In the genomic region with DNA sequence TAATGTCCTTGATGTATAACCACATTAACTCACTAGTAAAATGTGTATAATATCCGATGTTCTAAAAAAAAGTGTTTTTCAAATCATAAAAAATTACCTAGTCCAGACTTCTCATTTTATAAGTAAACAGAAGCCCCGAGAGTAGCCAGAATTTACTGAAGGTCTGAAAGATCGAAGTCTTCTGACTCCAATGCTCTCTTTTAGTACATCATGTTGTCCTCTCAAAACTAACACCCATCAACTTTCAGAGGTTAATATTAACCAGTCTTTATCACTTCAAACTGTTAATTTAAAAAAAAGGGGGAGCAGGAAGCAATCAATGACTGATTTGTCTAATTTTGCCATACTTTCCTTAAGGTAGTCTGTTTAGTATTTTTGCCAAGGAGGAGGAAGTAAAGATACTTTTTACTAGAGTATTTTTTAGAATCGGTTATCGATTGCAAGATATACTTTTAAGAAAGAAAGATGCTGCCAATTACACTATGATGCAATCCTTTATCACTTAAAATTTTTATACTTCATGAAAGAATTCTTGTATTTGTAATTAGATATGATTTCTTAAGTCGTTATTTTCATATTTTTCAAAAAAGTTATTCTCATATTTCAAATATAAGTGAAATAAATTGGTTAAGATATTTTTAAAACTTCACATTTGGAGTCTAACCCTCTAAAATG, we compare ENCODE assay signal across 23 cellular contexts.
"Had no signal": no experiment of that assay in that cellular context is flagged by ENCODE, and none has a peak within 500 bp of the region (broad histone marks: within the 10 kb centered on the region; RNA-seq: fewer than 3 reads in every experiment).

No MANE protein-coding gene starts in this region.

- H3K27ac ChIP-seq: hepatocyte, right atrium auricular region, skin epidermis, suprapubic skin, thoracic aorta, tibial artery, upper lobe of right lung had no signal

- DNase-seq: kidney glomerular epithelial cell; left cardiac atrium; left lung; midbrain; mucosa of descending colon; naive thymus-derived CD4-positive, alpha-beta T cell; ovary; stimulated activated CD4-positive, alpha-beta T cell treated with anti-CD3 and anti-CD28 coated beads, Interleukin-12 subunit alpha, Interleukin-12 subunit beta, amount 100 ng/mL, for 4 hours; stimulated activated CD4-positive, alpha-beta T cell treated with anti-CD3 and anti-CD28 coated beads, Interleukin-15, amount 100 ng/mL, for 24 hours; stimulated activated CD4-positive, alpha-beta T cell treated with anti-CD3 and anti-CD28 coated beads, Interleukin-2, amount 100 ng/mL, for 24 hours; stimulated activated CD4-positive, alpha-beta T cell treated with anti-CD3 and anti-CD28 coated beads, Interleukin-4, amount 100 ng/mL, for 1 hour; stimulated activated naive B cell treated with anti-CD40 and anti-IgM and Interleukin-4, amounts not matched to agents 10 μg/mL and 1 μg/mL and 100 μg/mL, for 72 hours; tibial artery; trophoblast cell; upper lobe of right lung had no signal

- ATAC-seq: left cardiac atrium; mucosa of descending colon; naive thymus-derived CD4-positive, alpha-beta T cell; natural killer cell treated with Interleukin-12 subunit alpha and Interleukin-12 subunit beta and Interleukin-15 and Interleukin-18, amount 100 ng/mL, for 72 hours; sciatic nerve; stimulated activated naive B cell treated with anti-CD40 and anti-IgM and Interleukin-4, amounts not matched to agents 10 μg/mL and 1 μg/mL and 100 μg/mL, for 72 hours; upper lobe of right lung had no signal

- H3K4me3 ChIP-seq: hepatocyte, left lung, lung, mucosa of descending colon, ovary, right atrium auricular region, skin epidermis, suprapubic skin, thoracic aorta, tibial artery, upper lobe of right lung had no signal

- H3K27me3 ChIP-seq: hepatocyte, left lung, ovary, right atrium auricular region, suprapubic skin, tibial artery, upper lobe of right lung had no signal

- H3K4me1 ChIP-seq: left lung, right atrium auricular region, suprapubic skin, tibial artery, upper lobe of right lung had no signal

- H2AFZ ChIP-seq: hepatocyte had no signal

- H3K4me2 ChIP-seq: hepatocyte had no signal

- H3K79me2 ChIP-seq: hepatocyte had no signal

- H3K9me3 ChIP-seq: left lung, mucosa of descending colon, ovary, right atrium auricular region, suprapubic skin, thoracic aorta, tibial artery, upper lobe of right lung had no signal

- H3K36me3 ChIP-seq: ovary, right atrium auricular region, suprapubic skin, thoracic aorta, tibial artery, upper lobe of right lung had no signal
